Comparison of ENCODE assay signal across 9 cellular contexts in genomic region chr18:8367217-8367988, GRCh38.
DNase-seq lines count a peak whose midpoint lies in the region; ATAC-seq and TF ChIP-seq lines count a peak whose summit lies in the region.
"Had no signal": no experiment of that assay in that cellular context is flagged by ENCODE, and none has a peak within 500 bp of the region (broad histone marks: within the 10 kb centered on the region; RNA-seq: fewer than 3 reads in every experiment).

No MANE protein-coding gene starts in this region.

- peak; percentile 43 for DNase-seq in GM03348 (ENCODE audit: low spot score)
- peak; percentile 2 for DNase-seq in NB4 (ENCODE audit: low read depth)
- peak; percentile 60 for DNase-seq in activated CD8-positive, alpha-beta memory T cell treated with anti-CD3 and anti-CD28 coated beads, Interleukin-2, amount 50 U/mL, for 48 hours
- DNase-seq in occipital lobe (lab: John Stamatoyannopoulos, UW): peak; percentile 23
- no peak for DNase-seq in NK-92 treated with Interleukin-12 subunit alpha and Interleukin-12 subunit beta, amount 100 ng/mL, for 24 hours (lab: John Stamatoyannopoulos, UW)
- DNase-seq in T1000 (lab: John Stamatoyannopoulos, UW): no peak
- DNase-seq in SHP77 treated with DMSO at 0.1 percent for 48 hours (lab: John Stamatoyannopoulos, UW): no peak

- no peak overlapping the region for H3K4me3 ChIP-seq in NB4 (ENCODE audit: low read depth, low read length)
- peak overlapping the region in 1 of 2 donors; percentile 44 for H3K4me3 ChIP-seq in gastroesophageal sphincter
- H3K4me3 ChIP-seq: SK-N-MC had no signal

- TF ChIP-seq CTCF in NB4 (IDR thresholded peaks at IDR 0.05; ENCODE audit: low read depth, low read length): peak; percentile 31
- TF ChIP-seq CTCF in gastroesophageal sphincter (IDR thresholded peaks at IDR 0.05): peak; percentile 10 to 68 (median 28)

- ATAC-seq in gastroesophageal sphincter: no peak

- WGBS in gastroesophageal sphincter (ENCODE audit: low coverage in 1 of 2), 2 donors: 12 to 15% methylated on average over 7 to 11 of the region's 47 CpGs

- peaks cover 0 to 14% (median 6%) of the 10 kb centered on the region in 3 donors for H3K4me1 ChIP-seq in gastroesophageal sphincter

- H3K27me3 ChIP-seq in gastroesophageal sphincter: no peaks in the 10 kb centered on the region

- H3K36me3 ChIP-seq in gastroesophageal sphincter: peaks cover 0 to 7% of the 10 kb centered on the region in 2 donors

- no peak overlapping the region for H3K27ac ChIP-seq in gastroesophageal sphincter
- H3K27ac ChIP-seq: SK-N-MC had no signal

- TF ChIP-seq POLR2A in NB4 (IDR thresholded peaks at IDR 0.05; ENCODE audit: extremely low read depth, insufficient read length): no peak
- TF ChIP-seq POLR2A in gastroesophageal sphincter (IDR thresholded peaks at IDR 0.05): no peak

- H3K9me3 ChIP-seq in gastroesophageal sphincter: no peaks in the 10 kb centered on the region

- no peak for TF ChIP-seq EP300 in gastroesophageal sphincter (IDR thresholded peaks at IDR 0.05)

Comparison
In these comparisons a context has a peak if more than half of its experiments do, and no peak if none do; other contexts are left out.
1. DNase-seq: peak in GM03348 (single experiment), NB4 (single experiment), activated CD8-positive, alpha-beta memory T cell treated with anti-CD3 and anti-CD28 coated beads, Interleukin-2, amount 50 U/mL, for 48 hours (single experiment) and occipital lobe (single experiment); none in NK-92 treated with Interleukin-12 subunit alpha and Interleukin-12 subunit beta, amount 100 ng/mL, for 24 hours (single experiment), T1000 (single experiment) and SHP77 treated with DMSO at 0.1 percent for 48 hours (single experiment).